In genomic region chr3:142964150-142964498, GRCh38 we compare ENCODE assay signal across 10 cellular contexts. TPM values are rescaled to one million over a fixed set of nuclear protein-coding genes. Genes with fewer than 3 reads are reported as not detected.
DNase-seq lines count a peak whose midpoint lies in the region; ATAC-seq, FAIRE-seq and TF ChIP-seq lines count a peak whose summit lies in the region.
"Had no signal": no experiment of that assay in that cellular context is flagged by ENCODE, and none has a peak within 500 bp of the region (broad histone marks: within the 10 kb centered on the region; RNA-seq: fewer than 3 reads in every experiment).

No MANE protein-coding gene starts in this region.

- TF ChIP-seq CTCF in K562 (IDR thresholded peaks at IDR 0.05 in 2 of 3, conservative IDR thresholded peaks at IDR 0.05 in 1 of 3; ENCODE audit: insufficient read depth in 2 of 3, low read depth in 1 of 3, low read length in 3 of 3) = no peak
- TF ChIP-seq CTCF in liver (IDR thresholded peaks at IDR 0.05; ENCODE audit: low read depth, low read length, missing input control) = no peak
- no peak for TF ChIP-seq CTCF in type B pancreatic cell (conservative IDR thresholded peaks at IDR 0.05)

- no peak for FAIRE-seq in K562 (lab: Jason Lieb, UNC)
- no peak for FAIRE-seq in small intestine (lab: Jason Lieb, UNC)

- no peak for ATAC-seq in K562

- H3K9me3 ChIP-seq in K562 (replicated peaks; ENCODE audit: control insufficient read depth, insufficient read depth, low read depth, low read length) (peaks cover 2% of the 10 kb centered on the region; the same call in 1 of the 2 replicates), liver (ENCODE audit: control insufficient read depth in 4 of 4, low read length in 3 of 4) (no peaks in the 10 kb centered on the region), small intestine (ENCODE audit: control insufficient read depth, low read depth) (no peaks in the 10 kb centered on the region)

- H3K4me1 ChIP-seq in K562 (replicated peaks in 1 of 2; ENCODE audit: control insufficient read depth in 2 of 2, insufficient read depth in 2 of 2, low read length in 2 of 2) = peaks cover 15 to 26% of the 10 kb centered on the region in 2 experiments; a peak in 4 of 5 replicates
- peaks cover 4 to 38% (median 32%) of the 10 kb centered on the region in 4 donors for H3K4me1 ChIP-seq in liver (ENCODE audit: control insufficient read depth in 4 of 4, insufficient read depth in 4 of 4, low read length in 3 of 4)
- no peaks in the 10 kb centered on the region for H3K4me1 ChIP-seq in small intestine (ENCODE audit: control insufficient read depth in 2 of 2, insufficient read depth in 1 of 2, low read depth in 1 of 2, low read length in 1 of 2)

- DNase-seq in activated T-cell treated with anti-CD3 and anti-CD28 coated beads, Interleukin-2, amount 50 U/mL, for 24 hours = no peak
- no peak for DNase-seq in activated T-cell treated with anti-CD3 and anti-CD28 coated beads, Interleukin-2, amount 50 U/mL, for 48 hours
- DNase-seq in K562 (ENCODE audit: extremely low read depth in 1 of 4, low spot score in 3 of 4) = no peak
- DNase-seq in type B pancreatic cell (ENCODE audit: extremely low spot score, unreplicated experiment) = no peak
- DNase-seq in HuH-7 (ENCODE audit: low spot score) = no peak
- no peak for DNase-seq in KG1 (lab: John Stamatoyannopoulos, UW)
- no peak for DNase-seq in small intestine
- DNase-seq: effector CD8-positive, alpha-beta T cell; NCI-H510A had no signal

- H2AFZ ChIP-seq in K562 (ENCODE audit: low read depth, low read length) = peak overlapping the region; percentile 84

- BruUV-seq in K562 (replicated peaks; lab: Mats Ljungman, UMichigan) = TSS peak; percentile 83

- no peaks in the 10 kb centered on the region for H4K20me1 ChIP-seq in K562 (replicated peaks; ENCODE audit: control insufficient read depth, insufficient read depth, low read length)

- H3K9me3 Mint-ChIP-seq in activated T-cell treated with anti-CD3 and anti-CD28 coated beads, Interleukin-2, amount 50 U/mL, for 24 hours = no peaks in the 10 kb centered on the region
- no peaks in the 10 kb centered on the region for H3K9me3 Mint-ChIP-seq in type B pancreatic cell

- H3K27ac ChIP-seq in K562 (ENCODE audit: extremely low read depth, low read depth, low read length) (peak overlapping the region; percentile 60; the same call in 1 of the 3 replicates), liver (ENCODE audit: low read depth in 1 of 2, low read length in 2 of 2) (peak overlapping the region; percentile 45 to 75), small intestine (ENCODE audit: low read depth in 1 of 2, low read length in 1 of 2) (no peak overlapping the region)

- TF ChIP-seq RAD21 in K562 (CRISPR knock-in tag; conservative IDR thresholded peaks at IDR 0.05 in 1 of 2, IDR thresholded peaks at IDR 0.05 in 1 of 2) = no peak
- no peak for TF ChIP-seq RAD21 in liver (IDR thresholded peaks at IDR 0.05)

- POLR2A ChIA-PET in K562 (lab: Yijun Ruan, JAX) = interaction anchor here (0.6 to 1.8 kb wide), 3 partner anchors 12 to 1025 kb away, joined by 3 to 4 read pairs (median 3); no protein-coding TSS in a partner anchor

- H3K36me3 ChIP-seq in K562 (ENCODE audit: control insufficient read depth, insufficient read depth, low read length) = no peaks in the 10 kb centered on the region
- no peaks in the 10 kb centered on the region for H3K36me3 ChIP-seq in liver (ENCODE audit: control insufficient read depth in 4 of 4, insufficient read depth in 3 of 4, low read depth in 1 of 4, low read length in 3 of 4)
- no peaks in the 10 kb centered on the region for H3K36me3 ChIP-seq in small intestine (ENCODE audit: control insufficient read depth in 2 of 2, insufficient read depth in 2 of 2, low read length in 2 of 2)

- peak overlapping the region; percentile 67 for H3K4me3 Mint-ChIP-seq in activated T-cell treated with anti-CD3 and anti-CD28 coated beads, Interleukin-2, amount 50 U/mL, for 24 hours
- H3K4me3 Mint-ChIP-seq in type B pancreatic cell = peak overlapping the region; percentile 94

- 94% methylated on average over 12 of the region's 24 CpGs for WGBS in K562 (ENCODE audit: insufficient coverage, low coverage, missing lambda C conversion rate)
- WGBS in liver = 7% methylated on average over 24 of the region's 24 CpGs
- 8 to 17% (median 14%) methylated on average over 23 to 24 of the region's 24 CpGs for WGBS in small intestine, 3 donors

- H3K9ac ChIP-seq in K562 (ENCODE audit: insufficient read depth in 1 of 2, low read depth in 2 of 2, low read length in 2 of 2) = peak overlapping the region in 1 of 2 experiments; percentile 93; a peak in 2 of 4 replicates
- H3K9ac ChIP-seq in liver (ENCODE audit: low read depth in 1 of 2, low read length in 2 of 2) = peak overlapping the region in 1 of 2 donors; percentile 39

- peak overlapping the region; percentile 69 for H3K4me2 ChIP-seq in K562 (ENCODE audit: insufficient read depth, low read length)

- H3K27me3 Mint-ChIP-seq in activated T-cell treated with anti-CD3 and anti-CD28 coated beads, Interleukin-2, amount 50 U/mL, for 24 hours = peaks cover 64% of the 10 kb centered on the region
- peaks cover 66% of the 10 kb centered on the region for H3K27me3 Mint-ChIP-seq in type B pancreatic cell

- intact Hi-C loops in K562 (cut with micrococcal nuclease) = no loop called here

- no peaks in the 10 kb centered on the region for H3K9me1 ChIP-seq in K562 (ENCODE audit: control insufficient read depth, insufficient read depth, low read length)

- TF ChIP-seq EP300 in K562 (IDR thresholded peaks at IDR 0.05; ENCODE audit: low read length) = no peak

- no peaks in the 10 kb centered on the region for H3K27me3 ChIP-seq in K562 (ENCODE audit: control insufficient read depth in 2 of 2, insufficient read depth in 2 of 2, low read length in 2 of 2)
- no peaks in the 10 kb centered on the region for H3K27me3 ChIP-seq in liver (ENCODE audit: control insufficient read depth in 4 of 4, insufficient read depth in 4 of 4, low read length in 3 of 4)
- peaks cover 18 to 21% of the 10 kb centered on the region in 2 donors for H3K27me3 ChIP-seq in small intestine (ENCODE audit: control insufficient read depth in 2 of 2, insufficient read depth in 2 of 2, low read length in 2 of 2)

- no peak overlapping the region for H3K27ac Mint-ChIP-seq in activated T-cell treated with anti-CD3 and anti-CD28 coated beads, Interleukin-2, amount 50 U/mL, for 24 hours
- H3K27ac Mint-ChIP-seq in type B pancreatic cell = no peak overlapping the region

- H3K4me3 ChIP-seq in K562 (peak overlapping the region; percentile 72), liver (ENCODE audit: low read depth in 1 of 3, low read length in 3 of 3) (peak overlapping the region; percentile 64 to 90 (median 71)), small intestine (ENCODE audit: low read depth in 1 of 2, low read length in 2 of 2) (peak overlapping the region in 1 of 2 donors; percentile 55)

- no peaks in the 10 kb centered on the region for H3K79me2 ChIP-seq in K562 (ENCODE audit: control insufficient read depth, insufficient read depth, low read length)

- TF ChIP-seq POLR2A in K562 (conservative IDR thresholded peaks at IDR 0.05) = no peak

- H3K36me3 Mint-ChIP-seq in activated T-cell treated with anti-CD3 and anti-CD28 coated beads, Interleukin-2, amount 50 U/mL, for 24 hours (ENCODE audit: low read depth) = no peaks in the 10 kb centered on the region
- H3K36me3 Mint-ChIP-seq in type B pancreatic cell = peaks cover 4% of the 10 kb centered on the region

- CTCF ChIA-PET in K562 (lab: Yijun Ruan, JAX; ENCODE audit: low intra/inter-chr PET ratio) = no interaction called here

- peaks cover 11% of the 10 kb centered on the region for H3K4me1 Mint-ChIP-seq in activated T-cell treated with anti-CD3 and anti-CD28 coated beads, Interleukin-2, amount 50 U/mL, for 24 hours (ENCODE audit: low read depth)
- peaks cover 4% of the 10 kb centered on the region for H3K4me1 Mint-ChIP-seq in type B pancreatic cell (ENCODE audit: unreplicated experiment)

- in situ Hi-C loops in K562 (cut with MboI) = no loop called here

RNA-seq across cellular contexts. Expression of gene PAQR9, which starts 0.7 kb away (rescaled TPM):
- total RNA-seq in K562 (2011; cell fraction: chromatin; rRNA removed; ENCODE audit: low replicate concordance) = 0.53 and 1.0 TPM in 2 replicates
- 1.4 and 2.0 TPM in 2 replicates for total RNA-seq in K562 (2011; cell fraction: nucleolus; rRNA removed)
- total RNA-seq in K562 (2011; cell fraction: nucleoplasm; rRNA removed) = 0.92 and 1.8 TPM in 2 replicates
- total RNA-seq in K562 (2014; rRNA removed) = 0.27 and 0.29 TPM in 2 replicates
- total RNA-seq in K562 (2014; rRNA removed; fragmentation: Illumina TruSeq; extraction: Trizol) = 0.07 and 0.16 TPM in 2 replicates
- 0.04 TPM in 1 of 2 replicates, not detected in the other for total RNA-seq in K562 (2015; rRNA removed; fragmentation: Illumina TruSeq; extraction: Trizol)
- 0.40 and 0.58 TPM in 2 replicates for total RNA-seq in K562 (2021)
- polyA plus RNA-seq in K562 (2011; rRNA removed) = 0.12 and 0.39 TPM in 2 replicates
- 0.12 and 1.3 TPM in 2 replicates for polyA plus RNA-seq in K562 (2011; cell fraction: cytosol; rRNA removed)
- polyA plus RNA-seq in K562 (2011; cell fraction: nucleus; rRNA removed) = 0.20 and 1.0 TPM in 2 replicates
- polyA plus RNA-seq in K562 (2012) = 0.11 and 0.31 TPM in 2 replicates
- polyA plus RNA-seq in K562 (2014; fragmentation: Illumina TruSeq; extraction: Trizol) = 0.21 and 0.22 TPM in 2 replicates
- under 1 TPM; 0.08 to 0.13 TPM for polyA plus RNA-seq in K562 (2014; fragmentation: Nextera tagmentation; extraction: Ambion mirVana)
- 0.33 and 0.47 TPM in 2 replicates for polyA plus RNA-seq in K562 (2014; rRNA removed)
- polyA minus RNA-seq in K562 (2011; rRNA and poly(A)+ RNA removed) = 0.18 and 0.39 TPM in 2 replicates
- polyA minus RNA-seq in K562 (2011; cell fraction: cytosol; rRNA and poly(A)+ RNA removed) = not detected in 2 replicates
- polyA minus RNA-seq in K562 (2011; cell fraction: nucleus; rRNA and poly(A)+ RNA removed) = 0.27 and 0.56 TPM in 2 replicates
- 10 to 100 TPM; 15.4 to 24.3 TPM for total RNA-seq in liver
- 1 to 10 TPM; 3.6 to 9.8 TPM for polyA plus RNA-seq in liver
- 0.12 and 0.58 TPM in 2 replicates for total RNA-seq in type B pancreatic cell (ENCODE audit: low replicate concordance)
- polyA plus RNA-seq in small intestine = not detected

RNA-seq across cellular contexts. Expression of gene U2SURP, which starts 37.2 kb away (rescaled TPM):
- total RNA-seq in K562 (2011; cell fraction: chromatin; rRNA removed; ENCODE audit: low replicate concordance) = 224 and 739 TPM in 2 replicates
- 79.4 and 92.0 TPM in 2 replicates for total RNA-seq in K562 (2011; cell fraction: nucleolus; rRNA removed)
- 184 and 255 TPM in 2 replicates for total RNA-seq in K562 (2011; cell fraction: nucleoplasm; rRNA removed)
- total RNA-seq in K562 (2014; rRNA removed) (116 and 128 TPM in 2 replicates), K562 (2014; rRNA removed; fragmentation: Illumina TruSeq; extraction: Trizol) (280 and 375 TPM in 2 replicates), K562 (2015; rRNA removed; fragmentation: Illumina TruSeq; extraction: Trizol) (193 and 205 TPM in 2 replicates), K562 (2021) (198 and 199 TPM in 2 replicates), liver (10 to 100 TPM; 33.4 to 41.2 TPM), type B pancreatic cell (ENCODE audit: low replicate concordance) (85.7 and 129 TPM in 2 replicates)
- polyA plus RNA-seq in K562 (2011; rRNA removed) (108 and 140 TPM in 2 replicates), K562 (2014; fragmentation: Illumina TruSeq; extraction: Trizol) (174 and 178 TPM in 2 replicates), K562 (2014; fragmentation: Nextera tagmentation; extraction: Ambion mirVana) (100 to 1,000 TPM; 191 to 322 TPM), K562 (2014; rRNA removed) (97.8 and 140 TPM in 2 replicates), liver (10 to 100 TPM in 1 of 2 donors, 1 to 10 TPM in 1; 8.3 to 27.2 TPM), small intestine (10 to 100 TPM; 20.0 to 30.9 (median 27.5) TPM)
- polyA plus RNA-seq in K562 (2011; cell fraction: cytosol; rRNA removed) = 8.8 and 22.2 TPM in 2 replicates
- polyA plus RNA-seq in K562 (2011; cell fraction: nucleus; rRNA removed) = 182 and 207 TPM in 2 replicates
- polyA plus RNA-seq in K562 (2012) = 66.4 and 103 TPM in 2 replicates
- polyA minus RNA-seq in K562 (2011; rRNA and poly(A)+ RNA removed) = 269 and 309 TPM in 2 replicates
- 56.3 and 70.0 TPM in 2 replicates for polyA minus RNA-seq in K562 (2011; cell fraction: cytosol; rRNA and poly(A)+ RNA removed)
- 193 and 346 TPM in 2 replicates for polyA minus RNA-seq in K562 (2011; cell fraction: nucleus; rRNA and poly(A)+ RNA removed)

Comparison
In these comparisons a context has a peak if more than half of its experiments do, and no peak if none do; other contexts are left out.
1. H3K27ac ChIP-seq: peak in K562 (single experiment) and liver (2 of 2); none in small intestine (0 of 2).
2. RNA of gene PAQR9, which starts 0.7 kb away (total RNA-seq): 15.4 to 24.3 TPM in liver; 0.12 to 0.58 TPM in type B pancreatic cell and 0.04 to 2.0 TPM in K562; every median in the first group is over 4 times any median in the second.